8 cellular contexts compared by ENCODE assay signal in the genomic region with DNA sequence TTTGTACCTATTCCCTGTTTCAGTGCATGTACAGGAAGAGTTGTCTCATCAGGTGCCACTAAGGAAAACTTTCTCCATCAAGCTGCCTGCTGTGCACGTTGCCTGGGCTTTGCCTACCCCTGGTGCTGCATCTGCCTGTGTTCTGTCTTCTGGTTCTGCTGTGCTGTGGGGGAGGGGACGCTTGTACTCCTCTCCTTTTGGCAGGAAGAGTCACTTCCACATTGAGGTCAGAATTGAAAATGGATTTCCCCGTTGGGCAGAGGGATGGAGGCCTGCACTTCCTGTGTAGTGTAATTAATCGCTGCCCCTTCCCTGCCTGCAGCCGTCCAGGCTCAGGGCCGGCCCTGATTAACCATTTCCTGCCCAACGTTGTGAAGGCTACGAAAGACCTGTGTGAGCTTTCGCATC.
DNase-seq lines count a peak whose midpoint lies in the region; ATAC-seq, FAIRE-seq and TF ChIP-seq lines count a peak whose summit lies in the region.

No MANE protein-coding gene starts in this region.

- H3K9ac ChIP-seq in endothelial cell of umbilical vein (replicated peaks; ENCODE audit: extremely low read depth, insufficient read depth, low read length): no peak overlapping the region

- no peaks in the 10 kb centered on the region for H3K27me3 ChIP-seq in DOHH2 (ENCODE audit: control insufficient read depth, low read length)
- H3K27me3 ChIP-seq in endothelial cell of umbilical vein (ENCODE audit: control insufficient read depth in 2 of 2, insufficient read depth in 2 of 2, low read length in 2 of 2): no peaks in the 10 kb centered on the region
- H3K27me3 ChIP-seq in osteoblast (ENCODE audit: insufficient read depth, low read length): no peaks in the 10 kb centered on the region

- H3K4me2 ChIP-seq in DOHH2 (ENCODE audit: low read length) (peak overlapping the region; percentile 70), endothelial cell of umbilical vein (ENCODE audit: insufficient read depth, low read length) (peak overlapping the region; percentile 14), osteoblast (ENCODE audit: insufficient read depth, low read length) (no peak overlapping the region)

- no peaks in the 10 kb centered on the region for H4K20me1 ChIP-seq in DOHH2 (ENCODE audit: control insufficient read depth, insufficient read depth, low read depth, low read length)
- H4K20me1 ChIP-seq in endothelial cell of umbilical vein (replicated peaks; ENCODE audit: control insufficient read depth, extremely low read depth, insufficient read depth, low read length): no peaks in the 10 kb centered on the region
- H4K20me1 ChIP-seq in osteoblast (ENCODE audit: insufficient read depth, low read length): no peaks in the 10 kb centered on the region

- peaks cover 47% of the 10 kb centered on the region for H3K4me1 ChIP-seq in DOHH2 (ENCODE audit: control insufficient read depth, low read length)
- peaks cover 14% of the 10 kb centered on the region for H3K4me1 ChIP-seq in endothelial cell of umbilical vein (ENCODE audit: control insufficient read depth, extremely low read depth, insufficient read depth, low read length)
- peaks cover 24% of the 10 kb centered on the region for H3K4me1 ChIP-seq in osteoblast (ENCODE audit: insufficient read depth, low read length)

- H3K27ac ChIP-seq in DOHH2 (ENCODE audit: low read depth, low read length) (no peak overlapping the region), endothelial cell of umbilical vein (ENCODE audit: insufficient read depth, low read depth, low read length) (no peak overlapping the region), osteoblast (ENCODE audit: low read depth, low read length) (no peak overlapping the region)

- DNase-seq in endothelial cell of umbilical vein (ENCODE audit: low read depth, low spot score) (peak; percentile 66), osteoblast (ENCODE audit: insufficient read length, low spot score, missing footprints) (no peak), HuH-7.5 (ENCODE audit: low spot score) (no peak)

- POLR2A ChIA-PET in endothelial cell of umbilical vein (lab: Charles Lee): no interaction called here

- intact Hi-C loops in endothelial cell of umbilical vein (cut with micrococcal nuclease): loop anchor here (1.0 kb wide), 1 partner anchor 211 kb away; the partner anchor contains the start of gene PDSS2

- TF ChIP-seq CTCF in DOHH2 (IDR thresholded peaks at IDR 0.05; ENCODE audit: low read depth, low read length, poor library complexity, severe bottlenecking) (no peak), endothelial cell of umbilical vein (IDR thresholded peaks at IDR 0.05; ENCODE audit: extremely low read depth in 1 of 2, insufficient read depth in 1 of 2, low read depth in 1 of 2, low read length in 2 of 2) (no peak), osteoblast (IDR thresholded peaks at IDR 0.05; ENCODE audit: extremely low read depth, low read depth, low read length) (no peak)

- no peaks in the 10 kb centered on the region for H3K9me1 ChIP-seq in endothelial cell of umbilical vein (replicated peaks; ENCODE audit: control insufficient read depth, extremely low read depth, insufficient read depth, low read length)

- H3K9me2 ChIP-seq in DOHH2 (replicated peaks; ENCODE audit: control insufficient read depth, low read length): no peaks in the 10 kb centered on the region

- CTCF ChIA-PET in endothelial cell of umbilical vein (lab: Charles Lee): interaction anchor here (0.9 to 1.8 kb wide), 7 partner anchors 13 to 492 kb away, joined by 3 to 7 read pairs (median 4); no protein-coding TSS in a partner anchor

- H3K4me3 ChIP-seq in DOHH2 (ENCODE audit: low read length): peak overlapping the region; percentile 47
- no peak overlapping the region for H3K4me3 ChIP-seq in endothelial cell of umbilical vein (replicated peaks in 1 of 3; ENCODE audit: insufficient read depth in 1 of 3, low read depth in 1 of 3, low read length in 3 of 3)
- no peak overlapping the region for H3K4me3 ChIP-seq in osteoblast (ENCODE audit: insufficient read depth, low read length)

- ATAC-seq in GM21576 (IDR thresholded peaks at IDR 0.05; ENCODE audit: unreplicated experiment): peak; percentile 31
- no peak for ATAC-seq in GM19035 (IDR thresholded peaks at IDR 0.05; ENCODE audit: unreplicated experiment)
- ATAC-seq in HG03520 (IDR thresholded peaks at IDR 0.05; ENCODE audit: unreplicated experiment): no peak

- H3K36me3 ChIP-seq in DOHH2 (ENCODE audit: control insufficient read depth, low read length) (no peaks in the 10 kb centered on the region), endothelial cell of umbilical vein (ENCODE audit: control insufficient read depth in 2 of 2, extremely low read depth in 1 of 2, insufficient read depth in 2 of 2, low read length in 2 of 2) (no peaks in the 10 kb centered on the region), osteoblast (ENCODE audit: insufficient read depth, low read length) (no peaks in the 10 kb centered on the region)

- dilution Hi-C loops in endothelial cell of umbilical vein (cut with MboI; ENCODE audit: extremely low pct_ligation_motif_present, low sequenced_read_pairs): no loop called here

- TF ChIP-seq POLR2A in endothelial cell of umbilical vein (IDR thresholded peaks at IDR 0.05; ENCODE audit: low read depth, low read length): no peak

- H2AFZ ChIP-seq in endothelial cell of umbilical vein (ENCODE audit: low read depth, low read length): peak overlapping the region; percentile 4
- H2AFZ ChIP-seq in osteoblast (ENCODE audit: low read length): peak overlapping the region; percentile 79

- H3K9me3 ChIP-seq in DOHH2 (ENCODE audit: control insufficient read depth, insufficient read depth, low read length): no peaks in the 10 kb centered on the region
- no peaks in the 10 kb centered on the region for H3K9me3 ChIP-seq in endothelial cell of umbilical vein (replicated peaks; ENCODE audit: control insufficient read depth, insufficient read depth, low read length)
- H3K9me3 ChIP-seq in osteoblast (ENCODE audit: low read depth, low read length): no peaks in the 10 kb centered on the region

- no peaks in the 10 kb centered on the region for H3K79me2 ChIP-seq in DOHH2 (ENCODE audit: control insufficient read depth, low read length)
- H3K79me2 ChIP-seq in endothelial cell of umbilical vein (ENCODE audit: control insufficient read depth, insufficient read depth, low read length): no peaks in the 10 kb centered on the region
- H3K79me2 ChIP-seq in osteoblast (ENCODE audit: insufficient read depth, low read length): no peaks in the 10 kb centered on the region

- H3F3A ChIP-seq in DOHH2 (ENCODE audit: control insufficient read depth, insufficient read depth): no peaks in the 10 kb centered on the region

- FAIRE-seq in endothelial cell of umbilical vein (lab: Jason Lieb, UNC): peak; percentile 93

- no TSS peak for BruUV-seq in endothelial cell of umbilical vein (replicated peaks; lab: Mats Ljungman, UMichigan)

TF ChIP-seq in PFSK-1, 5 proteins besides CTCF, POLR2A, EP300 and RAD21 (continues in another document):
- TF ChIP-seq TAF1 (IDR thresholded peaks at IDR 0.05; ENCODE audit: borderline replicate concordance, insufficient read depth, low read length): no peak
- no peak for TF ChIP-seq SIN3A (IDR thresholded peaks at IDR 0.05; ENCODE audit: borderline replicate concordance, insufficient read depth, low read length)
- TF ChIP-seq POLR2AphosphoS5 (IDR thresholded peaks at IDR 0.05; ENCODE audit: low read depth, low read length): no peak

TF ChIP-seq in endothelial cell of umbilical vein, 7 proteins besides CTCF, POLR2A, EP300 and RAD21:
- no peak for TF ChIP-seq POLR2AphosphoS5 (IDR thresholded peaks at IDR 0.05; ENCODE audit: insufficient read depth, low read depth, low read length)
- peak; percentile 21 for TF ChIP-seq FOS (IDR thresholded peaks at IDR 0.05; ENCODE audit: borderline replicate concordance, insufficient read depth, low read length)
- TF ChIP-seq, protein P1, sequence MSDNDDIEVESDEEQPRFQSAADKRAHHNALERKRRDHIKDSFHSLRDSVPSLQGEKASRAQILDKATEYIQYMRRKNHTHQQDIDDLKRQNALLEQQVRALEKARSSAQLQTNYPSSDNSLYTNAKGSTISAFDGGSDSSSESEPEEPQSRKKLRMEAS (IDR thresholded peaks at IDR 0.05; ENCODE audit: insufficient read depth, insufficient read length): no peak
- no peak for TF ChIP-seq JUN (IDR thresholded peaks at IDR 0.05; ENCODE audit: borderline replicate concordance, insufficient read depth, insufficient read length, low read depth)
- no peak for TF ChIP-seq MYC (IDR thresholded peaks at IDR 0.05; ENCODE audit: low read depth, low read length)
TF ChIP-seq in endothelial cell of umbilical vein: peak in this region for 1.
